ENCODE assay signal across 28 cellular contexts in the genomic region with DNA sequence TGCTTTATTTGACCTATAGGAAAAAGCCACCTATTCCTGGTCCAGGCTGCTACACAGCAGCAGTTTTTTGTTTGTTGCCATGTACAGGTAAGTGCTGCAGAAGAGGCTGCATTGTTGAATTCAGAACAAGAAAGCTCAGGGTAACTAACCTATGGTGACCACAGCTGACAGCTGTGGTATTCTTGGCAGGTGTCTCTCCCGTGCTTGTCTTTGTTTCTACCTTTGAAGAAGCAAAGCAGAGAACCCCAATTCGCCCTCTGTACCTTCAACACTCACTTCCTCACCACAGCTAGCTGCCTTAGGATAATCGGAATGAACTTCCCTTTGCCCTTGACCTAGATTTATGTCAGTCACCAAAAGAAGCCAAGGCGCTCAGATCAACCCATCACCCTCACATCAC.
"Had no signal": no experiment of that assay in that cellular context is flagged by ENCODE, and none has a peak within 500 bp of the region (broad histone marks: within the 10 kb centered on the region; RNA-seq: fewer than 3 reads in every experiment).

No MANE protein-coding gene starts in this region.

- DNase-seq: heart left ventricle; hypothalamus; immature natural killer cell; kidney; left colon; left lung; lower lobe of right lung; mammary epithelial cell; mesenchymal stem cell; naive B cell; nucleus accumbens; pancreas; posterior cingulate gyrus; retina; right cardiac atrium; stimulated activated CD4-positive, alpha-beta T cell treated with anti-CD3 and anti-CD28 coated beads, Interleukin-12 subunit alpha, Interleukin-12 subunit beta, amount 100 ng/mL, for 4 hours; stimulated activated CD4-positive, alpha-beta T cell treated with anti-CD3 and anti-CD28 coated beads, Interleukin-15, amount 100 ng/mL, for 24 hours; stimulated activated CD4-positive, alpha-beta T cell treated with anti-CD3 and anti-CD28 coated beads, Interleukin-2, amount 100 ng/mL, for 24 hours; stimulated activated CD4-positive, alpha-beta T cell treated with anti-CD3 and anti-CD28 coated beads, Interleukin-4, amount 100 ng/mL, for 1 hour; stomach; testis; tibial artery; trophoblast cell; upper lobe of right lung had no signal

- H3K36me3 Mint-ChIP-seq: immature natural killer cell; naive B cell; natural killer cell treated with Interleukin-12 subunit alpha and Interleukin-12 subunit beta and Interleukin-15 and Interleukin-18, amount 100 ng/mL, for 72 hours had no signal

- H3K27me3 Mint-ChIP-seq: naive B cell; natural killer cell treated with Interleukin-12 subunit alpha and Interleukin-12 subunit beta and Interleukin-15 and Interleukin-18, amount 100 ng/mL, for 72 hours had no signal

- H3K9me3 ChIP-seq: heart left ventricle, left lung, lower lobe of right lung, pancreas, prostate gland, stomach, testis, tibial artery, upper lobe of right lung had no signal

- H3K4me1 ChIP-seq: left lung, lower lobe of right lung, pancreas, prostate gland, stomach, testis, tibial artery, upper lobe of right lung had no signal

- ATAC-seq: heart left ventricle; left colon; left lung; lower lobe of right lung; natural killer cell treated with Interleukin-12 subunit alpha and Interleukin-12 subunit beta and Interleukin-15 and Interleukin-18, amount 100 ng/mL, for 72 hours; pancreas; right cardiac atrium; sciatic nerve; upper lobe of right lung had no signal

- H3K36me3 ChIP-seq: heart left ventricle, left lung, lower lobe of right lung, pancreas, prostate gland, stomach, tibial artery, upper lobe of right lung had no signal

- H3K27me3 ChIP-seq: heart left ventricle, left lung, pancreas, stomach, testis, tibial artery, upper lobe of right lung had no signal

- H3K27ac ChIP-seq: heart left ventricle, left lung, lower lobe of right lung, pancreas, prostate gland, skin epidermis, stomach, testis, tibial artery, upper lobe of right lung had no signal

- H3K4me1 Mint-ChIP-seq: naive B cell had no signal

- H3K9me3 Mint-ChIP-seq: immature natural killer cell; naive B cell; natural killer cell treated with Interleukin-12 subunit alpha and Interleukin-12 subunit beta and Interleukin-15 and Interleukin-18, amount 100 ng/mL, for 72 hours had no signal

- H3K27ac Mint-ChIP-seq: immature natural killer cell; naive B cell; natural killer cell treated with Interleukin-12 subunit alpha and Interleukin-12 subunit beta and Interleukin-15 and Interleukin-18, amount 100 ng/mL, for 72 hours had no signal

- H3K4me3 Mint-ChIP-seq: immature natural killer cell; naive B cell; natural killer cell treated with Interleukin-12 subunit alpha and Interleukin-12 subunit beta and Interleukin-15 and Interleukin-18, amount 100 ng/mL, for 72 hours had no signal

- H3K4me3 ChIP-seq: heart left ventricle, left lung, lower lobe of right lung, pancreas, prostate gland, skin epidermis, stomach, testis, tibial artery, upper lobe of right lung had no signal
